Comparison of ENCODE assay signal across 1 cellular context in genomic region chr17:8142887-8143580, GRCh38.
TF ChIP-seq lines count a peak whose summit lies in the region.

No MANE protein-coding gene starts in this region.

TF ChIP-seq in HepG2, 621 proteins besides CTCF, POLR2A, EP300 and RAD21:
- TF ChIP-seq POLR2AphosphoS2 (IDR thresholded peaks at IDR 0.05; ENCODE audit: low read depth, low read length) (0 out of 2 replicates have a peak, but pooled peaks have one; percentile 16), ZFP90 (CRISPR knock-in tag; IDR thresholded peaks at IDR 0.05; ENCODE audit: borderline replicate concordance) (no peak)
